In the genomic region with DNA sequence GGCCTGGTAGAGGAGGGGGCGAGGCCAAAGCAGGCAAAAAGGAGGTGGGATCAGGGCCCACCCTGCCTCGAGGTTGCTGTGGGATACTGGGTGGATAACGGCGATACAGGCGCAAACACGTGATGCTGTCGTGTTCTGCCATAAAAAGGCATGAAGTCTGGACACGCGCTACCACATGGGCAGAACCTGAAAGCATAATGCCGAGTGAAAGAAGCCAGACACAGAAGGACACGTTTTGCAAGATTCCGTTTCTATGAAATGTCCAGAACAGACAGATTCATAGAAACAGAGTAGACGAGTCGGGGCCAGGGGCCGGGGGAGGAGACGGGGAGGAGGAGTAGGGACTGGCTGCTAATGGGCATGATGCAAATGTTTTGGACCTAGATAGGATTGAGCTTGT, we compare ENCODE assay signal across 20 cellular contexts.
"Had no signal": no experiment of that assay in that cellular context is flagged by ENCODE, and none has a peak within 500 bp of the region (broad histone marks: within the 10 kb centered on the region; RNA-seq: fewer than 3 reads in every experiment).

No MANE protein-coding gene starts in this region.

- H3K9ac ChIP-seq: parathyroid adenoma had no signal

- H3K9me3 ChIP-seq: breast epithelium, esophagus squamous epithelium, heart left ventricle, lower lobe of right lung, right lobe of liver, stomach, transverse colon had no signal

- H3K27me3 Mint-ChIP-seq: activated naive CD8-positive, alpha-beta T cell treated with anti-CD3 and anti-CD28 coated beads for 36 hours; stimulated activated memory B cell treated with anti-CD40 and anti-IgM and Interleukin-4, amounts not matched to agents 10 μg/mL and 1 μg/mL and 100 μg/mL, for 72 hours had no signal

- H3K27me3 ChIP-seq: breast epithelium, heart left ventricle, right lobe of liver, stomach, transverse colon had no signal

- H3K4me3 ChIP-seq: breast epithelium, esophagus squamous epithelium, heart left ventricle, lower lobe of right lung, right lobe of liver, skin epidermis, stomach, transverse colon had no signal

- H3K79me2 ChIP-seq: parathyroid adenoma had no signal

- DNase-seq: activated naive CD8-positive, alpha-beta T cell treated with anti-CD3 and anti-CD28 coated beads for 36 hours; activated T-cell treated with anti-CD3 and anti-CD28 coated beads, Interleukin-2, amount 50 U/mL, for 1 hour; amniotic stem cell; effector memory CD4-positive, alpha-beta T cell; esophagus squamous epithelium; heart left ventricle; lower lobe of right lung; nephron progenitor cell; right lobe of liver; stimulated activated CD4-positive, alpha-beta T cell treated with anti-CD3 and anti-CD28 coated beads, Interleukin-2, amount 100 ng/mL, for 24 hours; stomach; T1000; transverse colon had no signal

- H3K4me1 ChIP-seq: breast epithelium, parathyroid adenoma had no signal

- H3K27ac Mint-ChIP-seq: activated naive CD8-positive, alpha-beta T cell treated with anti-CD3 and anti-CD28 coated beads for 36 hours; nephron progenitor cell; stimulated activated memory B cell treated with anti-CD40 and anti-IgM and Interleukin-4, amounts not matched to agents 10 μg/mL and 1 μg/mL and 100 μg/mL, for 72 hours; WTC11 had no signal

- H3K27ac ChIP-seq: breast epithelium, esophagus squamous epithelium, heart left ventricle, lower lobe of right lung, parathyroid adenoma, right lobe of liver, skin epidermis, transverse colon had no signal

- ATAC-seq: heart left ventricle; left lobe of liver; lower lobe of right lung; right lobe of liver; stimulated activated memory B cell treated with anti-CD40 and anti-IgM and Interleukin-4, amounts not matched to agents 10 μg/mL and 1 μg/mL and 100 μg/mL, for 72 hours; WTC11 had no signal

- H3K4me3 Mint-ChIP-seq: activated naive CD8-positive, alpha-beta T cell treated with anti-CD3 and anti-CD28 coated beads for 36 hours; central memory CD8-positive, alpha-beta T cell; nephron progenitor cell; stimulated activated memory B cell treated with anti-CD40 and anti-IgM and Interleukin-4, amounts not matched to agents 10 μg/mL and 1 μg/mL and 100 μg/mL, for 72 hours; WTC11 had no signal

- H3K36me3 Mint-ChIP-seq: activated naive CD8-positive, alpha-beta T cell treated with anti-CD3 and anti-CD28 coated beads for 36 hours; stimulated activated memory B cell treated with anti-CD40 and anti-IgM and Interleukin-4, amounts not matched to agents 10 μg/mL and 1 μg/mL and 100 μg/mL, for 72 hours; WTC11 had no signal

- H3K9me3 Mint-ChIP-seq: activated naive CD8-positive, alpha-beta T cell treated with anti-CD3 and anti-CD28 coated beads for 36 hours; central memory CD8-positive, alpha-beta T cell; stimulated activated memory B cell treated with anti-CD40 and anti-IgM and Interleukin-4, amounts not matched to agents 10 μg/mL and 1 μg/mL and 100 μg/mL, for 72 hours had no signal

- H3K36me3 ChIP-seq: breast epithelium, esophagus squamous epithelium, heart left ventricle, lower lobe of right lung, right lobe of liver, stomach, transverse colon had no signal
